Comparison of ENCODE assay signal across 1 cellular context in the genomic region with DNA sequence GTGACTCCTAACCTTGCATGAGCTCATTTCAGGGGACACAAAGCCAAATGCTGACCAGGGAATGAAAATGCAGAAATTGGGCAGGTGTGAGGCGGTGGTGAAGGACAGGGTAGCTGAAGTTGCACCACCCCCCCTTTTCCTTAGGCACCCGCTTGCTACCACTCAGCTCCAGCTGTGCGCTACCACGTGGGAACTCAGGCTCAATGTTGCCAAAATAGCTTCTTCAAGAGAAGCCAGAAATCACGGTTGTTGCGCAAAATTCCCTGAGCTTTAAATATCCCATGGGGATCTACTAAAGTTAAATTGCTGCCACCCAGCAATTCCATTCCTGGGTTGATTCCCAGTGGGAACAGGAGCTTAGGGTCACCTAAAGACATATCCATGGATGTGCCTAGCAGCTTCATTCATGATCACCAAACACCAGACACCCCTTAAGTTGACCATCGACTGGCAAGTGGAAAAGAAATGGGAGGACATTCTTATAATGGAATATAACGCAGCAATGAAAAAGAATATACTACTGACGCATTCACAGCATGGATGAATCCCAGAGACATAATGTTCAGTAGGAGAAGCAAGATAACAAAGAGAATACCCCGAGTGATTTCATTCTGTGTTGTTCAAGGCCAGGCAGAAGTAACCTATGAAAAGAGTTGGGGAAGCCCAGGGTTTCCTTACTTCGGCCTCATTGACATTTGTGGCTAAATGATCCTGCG.
TF ChIP-seq lines count a peak whose summit lies in the region.

No MANE protein-coding gene starts in this region.

TF ChIP-seq in H1, 55 proteins besides CTCF, POLR2A, EP300 and RAD21:
- peak; percentile 51; the same call in 1 of the 2 replicates for TF ChIP-seq KDM1A (IDR thresholded peaks at IDR 0.05; ENCODE audit: borderline replicate concordance, low read length)
- TF ChIP-seq, protein P1, sequence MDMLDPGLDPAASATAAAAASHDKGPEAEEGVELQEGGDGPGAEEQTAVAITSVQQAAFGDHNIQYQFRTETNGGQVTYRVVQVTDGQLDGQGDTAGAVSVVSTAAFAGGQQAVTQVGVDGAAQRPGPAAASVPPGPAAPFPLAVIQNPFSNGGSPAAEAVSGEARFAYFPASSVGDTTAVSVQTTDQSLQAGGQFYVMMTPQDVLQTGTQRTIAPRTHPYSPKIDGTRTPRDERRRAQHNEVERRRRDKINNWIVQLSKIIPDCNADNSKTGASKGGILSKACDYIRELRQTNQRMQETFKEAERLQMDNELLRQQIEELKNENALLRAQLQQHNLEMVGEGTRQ (IDR thresholded peaks at IDR 0.05; ENCODE audit: low read length), result no peak
